17 cellular contexts compared by ENCODE assay signal in genomic region chr9:131899248-131899882, GRCh38.
"Had no signal": no experiment of that assay in that cellular context is flagged by ENCODE, and none has a peak within 500 bp of the region (broad histone marks: within the 10 kb centered on the region; RNA-seq: fewer than 3 reads in every experiment).

No MANE protein-coding gene starts in this region.

- H3K9me3 Mint-ChIP-seq: activated CD4-positive, alpha-beta memory T cell treated with anti-CD3 and anti-CD28 coated beads, Interleukin-2, amount 10 ng/mL, durations not matched to agents 7 days and 5 days; stimulated activated memory B cell treated with anti-CD40 and anti-IgM and Interleukin-4, amounts not matched to agents 10 μg/mL and 1 μg/mL and 100 μg/mL, for 72 hours; T-helper 2 cell treated with Interferon-gamma antibody and Interleukin-4, amounts not matched to agents 5 μg/mL and 100 μg/mL, for 36 hours had no signal

- H3K4me3 ChIP-seq: lung, pancreas, spleen, upper lobe of right lung had no signal

- H3K36me3 Mint-ChIP-seq: activated CD8-positive, alpha-beta memory T cell treated with anti-CD3 and anti-CD28 coated beads, Interleukin-2, amount 10 ng/mL, durations not matched to agents 7 days and 5 days had no signal

- H3K9me3 ChIP-seq: pancreas, spleen, upper lobe of right lung had no signal

- H3K27ac Mint-ChIP-seq: activated CD4-positive, alpha-beta memory T cell treated with anti-CD3 and anti-CD28 coated beads, Interleukin-2, amount 10 ng/mL, durations not matched to agents 7 days and 5 days; activated CD8-positive, alpha-beta memory T cell treated with anti-CD3 and anti-CD28 coated beads, Interleukin-2, amount 10 ng/mL, durations not matched to agents 7 days and 5 days; activated naive CD8-positive, alpha-beta T cell; stimulated activated memory B cell treated with anti-CD40 and anti-IgM and Interleukin-4, amounts not matched to agents 10 μg/mL and 1 μg/mL and 100 μg/mL, for 72 hours; T-helper 2 cell treated with Interferon-gamma antibody and Interleukin-4, amounts not matched to agents 5 μg/mL and 100 μg/mL, for 36 hours had no signal

- H3K27ac ChIP-seq: foreskin keratinocyte, pancreas, spleen, upper lobe of right lung had no signal

- H3K4me1 Mint-ChIP-seq: activated CD4-positive, alpha-beta memory T cell treated with anti-CD3 and anti-CD28 coated beads, Interleukin-2, amount 10 ng/mL, durations not matched to agents 7 days and 5 days; activated CD8-positive, alpha-beta memory T cell treated with anti-CD3 and anti-CD28 coated beads, Interleukin-2, amount 10 ng/mL, durations not matched to agents 7 days and 5 days; stimulated activated memory B cell treated with anti-CD40 and anti-IgM and Interleukin-4, amounts not matched to agents 10 μg/mL and 1 μg/mL and 100 μg/mL, for 72 hours had no signal

- H3K27me3 ChIP-seq: foreskin keratinocyte, pancreas, spleen, upper lobe of right lung had no signal

- FAIRE-seq: colon, pancreas, TTC549 had no signal

- H3K27me3 Mint-ChIP-seq: activated CD4-positive, alpha-beta memory T cell treated with anti-CD3 and anti-CD28 coated beads, Interleukin-2, amount 10 ng/mL, durations not matched to agents 7 days and 5 days; activated CD8-positive, alpha-beta memory T cell treated with anti-CD3 and anti-CD28 coated beads, Interleukin-2, amount 10 ng/mL, durations not matched to agents 7 days and 5 days; activated naive CD8-positive, alpha-beta T cell; stimulated activated memory B cell treated with anti-CD40 and anti-IgM and Interleukin-4, amounts not matched to agents 10 μg/mL and 1 μg/mL and 100 μg/mL, for 72 hours had no signal

- H3K4me3 Mint-ChIP-seq: activated CD4-positive, alpha-beta memory T cell treated with anti-CD3 and anti-CD28 coated beads, Interleukin-2, amount 10 ng/mL, durations not matched to agents 7 days and 5 days; activated CD8-positive, alpha-beta memory T cell treated with anti-CD3 and anti-CD28 coated beads, Interleukin-2, amount 10 ng/mL, durations not matched to agents 7 days and 5 days; activated naive CD8-positive, alpha-beta T cell; stimulated activated memory B cell treated with anti-CD40 and anti-IgM and Interleukin-4, amounts not matched to agents 10 μg/mL and 1 μg/mL and 100 μg/mL, for 72 hours; T-helper 2 cell treated with Interferon-gamma antibody and Interleukin-4, amounts not matched to agents 5 μg/mL and 100 μg/mL, for 36 hours had no signal

- H3K4me1 ChIP-seq: foreskin keratinocyte, pancreas, spleen, upper lobe of right lung had no signal

- H3K36me3 ChIP-seq: pancreas, upper lobe of right lung had no signal

- ATAC-seq: activated CD8-positive, alpha-beta memory T cell treated with anti-CD3 and anti-CD28 coated beads, Interleukin-2, amount 10 ng/mL, durations not matched to agents 7 days and 5 days; foreskin keratinocyte; pancreas; stimulated activated memory B cell treated with anti-CD40 and anti-IgM and Interleukin-4, amounts not matched to agents 10 μg/mL and 1 μg/mL and 100 μg/mL, for 72 hours; upper lobe of right lung had no signal

- DNase-seq: activated CD4-positive, alpha-beta memory T cell treated with anti-CD3 and anti-CD28 coated beads, Interleukin-2, amount 10 ng/mL, durations not matched to agents 7 days and 5 days; activated CD4-positive, alpha-beta T cell treated with anti-CD3 and anti-CD28 coated beads for 4 hours; activated CD8-positive, alpha-beta memory T cell treated with anti-CD3 and anti-CD28 coated beads, Interleukin-2, amount 10 ng/mL, durations not matched to agents 7 days and 5 days; amniotic stem cell; central memory CD4-positive, alpha-beta T cell; foreskin keratinocyte; hypothalamus; pancreas; spleen; stimulated activated CD4-positive, alpha-beta T cell treated with anti-CD3 and anti-CD28 coated beads, Interleukin-4, amount 100 ng/mL, for 4 hours; upper lobe of right lung had no signal
